ENCODE assay signal across 19 cellular contexts in the genomic region with DNA sequence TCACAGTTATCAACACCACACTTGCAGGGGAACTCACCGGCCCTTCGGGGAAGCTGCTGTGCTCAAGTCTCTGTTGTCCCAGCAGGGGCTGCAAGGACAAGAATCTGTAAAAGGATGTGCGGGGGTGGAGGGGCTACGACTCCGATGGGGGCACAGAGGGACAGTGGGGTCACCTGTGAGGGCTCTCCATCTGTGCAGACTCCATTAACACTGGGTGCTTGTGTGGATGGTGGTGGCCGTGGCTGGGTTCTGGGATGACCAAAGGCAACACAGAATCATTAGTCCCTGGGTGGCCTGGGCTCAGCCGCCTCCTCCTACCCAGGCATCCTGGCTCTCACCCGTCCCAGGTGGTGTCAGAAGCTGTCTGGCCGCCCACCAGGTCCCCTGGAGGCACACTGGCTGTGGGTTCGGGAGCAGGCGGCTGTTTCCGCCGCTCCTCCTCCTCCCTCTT.
"Had no signal": no experiment of that assay in that cellular context is flagged by ENCODE, and none has a peak within 500 bp of the region (broad histone marks: within the 10 kb centered on the region; RNA-seq: fewer than 3 reads in every experiment).

No MANE protein-coding gene starts in this region.

- H3K36me3 Mint-ChIP-seq: activated naive CD4-positive, alpha-beta T cell treated with anti-CD3 and anti-CD28 coated beads, Interleukin-2, amount 50 U/mL, for 24 hours; stimulated activated memory B cell treated with anti-CD40 and anti-IgM and Interleukin-4, amounts not matched to agents 10 μg/mL and 1 μg/mL and 100 μg/mL, for 72 hours had no signal

- H3K4me3 Mint-ChIP-seq: activated naive CD4-positive, alpha-beta T cell treated with anti-CD3 and anti-CD28 coated beads, Interleukin-2, amount 50 U/mL, for 24 hours; activated T-cell treated with anti-CD3 and anti-CD28 coated beads, Interleukin-2, amount 50 U/mL, for 72 hours; effector memory CD8-positive, alpha-beta T cell; nephron progenitor cell; stimulated activated memory B cell treated with anti-CD40 and anti-IgM and Interleukin-4, amounts not matched to agents 10 μg/mL and 1 μg/mL and 100 μg/mL, for 72 hours had no signal

- H3K27ac Mint-ChIP-seq: activated naive CD4-positive, alpha-beta T cell treated with anti-CD3 and anti-CD28 coated beads, Interleukin-2, amount 50 U/mL, for 24 hours; activated T-cell treated with anti-CD3 and anti-CD28 coated beads, Interleukin-2, amount 50 U/mL, for 72 hours; effector memory CD8-positive, alpha-beta T cell; progenitor cell of endocrine pancreas; stimulated activated memory B cell treated with anti-CD40 and anti-IgM and Interleukin-4, amounts not matched to agents 10 μg/mL and 1 μg/mL and 100 μg/mL, for 72 hours had no signal

- H3K4me1 ChIP-seq: adrenal gland, breast epithelium, right lobe of liver had no signal

- H3K27me3 ChIP-seq: adrenal gland, breast epithelium, right lobe of liver had no signal

- H3K4me3 ChIP-seq: adrenal gland, right lobe of liver, thoracic aorta had no signal

- H3K36me3 ChIP-seq: breast epithelium, thoracic aorta had no signal

- H3K9me3 ChIP-seq: adrenal gland, breast epithelium, right lobe of liver, thoracic aorta had no signal

- H3K27me3 Mint-ChIP-seq: activated naive CD4-positive, alpha-beta T cell treated with anti-CD3 and anti-CD28 coated beads, Interleukin-2, amount 50 U/mL, for 24 hours; progenitor cell of endocrine pancreas; stimulated activated memory B cell treated with anti-CD40 and anti-IgM and Interleukin-4, amounts not matched to agents 10 μg/mL and 1 μg/mL and 100 μg/mL, for 72 hours had no signal

- H3K27ac ChIP-seq: adrenal gland, right lobe of liver, thoracic aorta had no signal

- H3K9me3 Mint-ChIP-seq: activated naive CD4-positive, alpha-beta T cell treated with anti-CD3 and anti-CD28 coated beads, Interleukin-2, amount 50 U/mL, for 24 hours; activated T-cell treated with anti-CD3 and anti-CD28 coated beads, Interleukin-2, amount 50 U/mL, for 72 hours; effector memory CD8-positive, alpha-beta T cell; nephron progenitor cell; stimulated activated memory B cell treated with anti-CD40 and anti-IgM and Interleukin-4, amounts not matched to agents 10 μg/mL and 1 μg/mL and 100 μg/mL, for 72 hours had no signal

- ATAC-seq: effector memory CD8-positive, alpha-beta T cell; right lobe of liver; stimulated activated memory B cell treated with anti-CD40 and anti-IgM and Interleukin-4, amounts not matched to agents 10 μg/mL and 1 μg/mL and 100 μg/mL, for 72 hours had no signal

- H3K4me1 Mint-ChIP-seq: activated naive CD4-positive, alpha-beta T cell treated with anti-CD3 and anti-CD28 coated beads, Interleukin-2, amount 50 U/mL, for 24 hours; stimulated activated memory B cell treated with anti-CD40 and anti-IgM and Interleukin-4, amounts not matched to agents 10 μg/mL and 1 μg/mL and 100 μg/mL, for 72 hours had no signal

- DNase-seq: activated CD4-positive, alpha-beta T cell treated with anti-CD3 and anti-CD28 coated beads, Interleukin-2, amount 50 U/mL, for 4 hours; activated gamma-delta T cell; activated T-cell treated with anti-CD3 and anti-CD28 coated beads, Interleukin-2, amount 50 U/mL, for 72 hours; dermis blood vessel endothelial cell; effector memory CD8-positive, alpha-beta T cell; foreskin fibroblast; hippocampal formation; islet precursor cell; midbrain; nephron progenitor cell; occipital lobe; right lobe of liver; stimulated activated CD4-positive, alpha-beta T cell treated with anti-CD3 and anti-CD28 coated beads, Interleukin-4, amount 100 ng/mL, for 4 hours had no signal
